16 cellular contexts compared by ENCODE assay signal in genomic region chr6:100554228-100554627, GRCh38.
DNase-seq lines count a peak whose midpoint lies in the region; ATAC-seq, FAIRE-seq and TF ChIP-seq lines count a peak whose summit lies in the region.
"Had no signal": no experiment of that assay in that cellular context is flagged by ENCODE, and none has a peak within 500 bp of the region (broad histone marks: within the 10 kb centered on the region; RNA-seq: fewer than 3 reads in every experiment).

No MANE protein-coding gene starts in this region.

- no peaks in the 10 kb centered on the region for H3K9me3 Mint-ChIP-seq in activated CD4-positive, alpha-beta memory T cell treated with anti-CD3 and anti-CD28 coated beads, Interleukin-2, amount 10 ng/mL, durations not matched to agents 7 days and 5 days

- H3K27me3 Mint-ChIP-seq in activated CD4-positive, alpha-beta memory T cell treated with anti-CD3 and anti-CD28 coated beads, Interleukin-2, amount 10 ng/mL, durations not matched to agents 7 days and 5 days = no peaks in the 10 kb centered on the region
- H3K27me3 Mint-ChIP-seq: activated CD4-positive, alpha-beta T cell treated with anti-CD3 and anti-CD28 coated beads, Interleukin-2, amount 10 ng/mL, durations not matched to agents 7 days and 5 days had no signal

- no peaks in the 10 kb centered on the region for H3K4me1 Mint-ChIP-seq in activated CD4-positive, alpha-beta memory T cell treated with anti-CD3 and anti-CD28 coated beads, Interleukin-2, amount 10 ng/mL, durations not matched to agents 7 days and 5 days
- H3K4me1 Mint-ChIP-seq: activated CD4-positive, alpha-beta T cell treated with anti-CD3 and anti-CD28 coated beads, Interleukin-2, amount 10 ng/mL, durations not matched to agents 7 days and 5 days had no signal

- TF ChIP-seq CTCF in D721Med (IDR thresholded peaks at IDR 0.05; ENCODE audit: insufficient read depth, missing control alignments) (no peak), VCaP (conservative IDR thresholded peaks at IDR 0.05) (no peak), left lung (IDR thresholded peaks at IDR 0.05) (no peak)

- peak; percentile 64 for FAIRE-seq in D721Med (lab: Jason Lieb, UNC)
- FAIRE-seq: HTR-8/SVneo had no signal

- no peaks in the 10 kb centered on the region for H3K27me3 ChIP-seq in left lung

- no peak overlapping the region for H3K4me3 ChIP-seq in left lung

- no peaks in the 10 kb centered on the region for H3K9me3 ChIP-seq in left lung

- intact Hi-C loops in left lung (cut with DNase I) = no loop called here

- no peaks in the 10 kb centered on the region for H3K4me1 ChIP-seq in left lung

- ATAC-seq in left lung (peak; percentile 68), HG03457 (IDR thresholded peaks at IDR 0.05; ENCODE audit: unreplicated experiment) (no peak), GM21447 (IDR thresholded peaks at IDR 0.05; ENCODE audit: unreplicated experiment) (no peak)

- peaks cover 2% of the 10 kb centered on the region for H3K36me3 Mint-ChIP-seq in activated CD4-positive, alpha-beta memory T cell treated with anti-CD3 and anti-CD28 coated beads, Interleukin-2, amount 10 ng/mL, durations not matched to agents 7 days and 5 days (ENCODE audit: low read depth)

- H3K27ac ChIP-seq in VCaP = peak overlapping the region; percentile 41
- H3K27ac ChIP-seq in left lung = no peak overlapping the region

- DNase-seq in D721Med (ENCODE audit: insufficient read length, low spot score) (no peak), HK-2 (ENCODE audit: unreplicated experiment) (peak; percentile 16), left lung (no peak), A172 (ENCODE audit: low spot score) (no peak)
- DNase-seq in activated CD4-positive, alpha-beta memory T cell treated with anti-CD3 and anti-CD28 coated beads, Interleukin-2, amount 10 ng/mL, durations not matched to agents 7 days and 5 days = no peak
- DNase-seq: activated CD4-positive, alpha-beta T cell treated with anti-CD3 and anti-CD28 coated beads, Interleukin-2, amount 10 ng/mL, durations not matched to agents 7 days and 5 days; activated T-cell treated with anti-CD3 and anti-CD28 coated beads, Interleukin-2, amount 50 U/mL, for 48 hours; AML-193; islet precursor cell; posterior cingulate gyrus; SIG-M5; substantia nigra had no signal

- H3K27ac Mint-ChIP-seq in activated CD4-positive, alpha-beta memory T cell treated with anti-CD3 and anti-CD28 coated beads, Interleukin-2, amount 10 ng/mL, durations not matched to agents 7 days and 5 days = no peak overlapping the region
- H3K27ac Mint-ChIP-seq: activated CD4-positive, alpha-beta T cell treated with anti-CD3 and anti-CD28 coated beads, Interleukin-2, amount 10 ng/mL, durations not matched to agents 7 days and 5 days had no signal

- POLR2A ChIA-PET in activated CD4-positive, alpha-beta memory T cell treated with anti-CD3 and anti-CD28 coated beads, Interleukin-2, amount 10 ng/mL, durations not matched to agents 7 days and 5 days (lab: Charles Lee) = no interaction called here

- CTCF ChIA-PET in activated CD4-positive, alpha-beta memory T cell treated with anti-CD3 and anti-CD28 coated beads, Interleukin-2, amount 10 ng/mL, durations not matched to agents 7 days and 5 days (lab: Charles Lee) = no interaction called here

- H3K4me3 Mint-ChIP-seq in activated CD4-positive, alpha-beta memory T cell treated with anti-CD3 and anti-CD28 coated beads, Interleukin-2, amount 10 ng/mL, durations not matched to agents 7 days and 5 days = no peak overlapping the region
- H3K4me3 Mint-ChIP-seq: activated CD4-positive, alpha-beta T cell treated with anti-CD3 and anti-CD28 coated beads, Interleukin-2, amount 10 ng/mL, durations not matched to agents 7 days and 5 days had no signal

- H3K36me3 ChIP-seq in left lung = no peaks in the 10 kb centered on the region
